ENCODE assay signal across 22 cellular contexts in genomic region chr5:166947045-166947444, GRCh38. TPM values are rescaled to one million over a fixed set of nuclear protein-coding genes. Genes with fewer than 3 reads are reported as not detected.
DNase-seq lines count a peak whose midpoint lies in the region; ATAC-seq and TF ChIP-seq lines count a peak whose summit lies in the region.
"Had no signal": no experiment of that assay in that cellular context is flagged by ENCODE, and none has a peak within 500 bp of the region (broad histone marks: within the 10 kb centered on the region; RNA-seq: fewer than 3 reads in every experiment).

No MANE protein-coding gene starts in this region.

- no peak for TF ChIP-seq POLR2A in transverse colon (IDR thresholded peaks at IDR 0.05)

- intact Hi-C loops in left colon (cut with DNase I, micrococcal nuclease) (no loop called here), mucosa of descending colon (cut with DNase I, micrococcal nuclease) (no loop called here), transverse colon (cut with DNase I; ENCODE audit: low total_unique reads) (no loop called here)

- no peaks in the 10 kb centered on the region for H3K9me3 ChIP-seq in mucosa of descending colon
- H3K9me3 ChIP-seq in transverse colon, result peaks cover 0 to 3% of the 10 kb centered on the region in 2 donors
- H3K9me3 ChIP-seq: BE2C had no signal

- H3K4me3 ChIP-seq in mucosa of descending colon, result no peak overlapping the region
- H3K4me3 ChIP-seq in transverse colon, result no peak overlapping the region
- H3K4me3 ChIP-seq: BLaER1, GM12878 had no signal

- no peak overlapping the region for H3K27ac ChIP-seq in transverse colon
- H3K27ac ChIP-seq: BLaER1 had no signal

- 58 to 59% methylated on average over 8 to 14 of the region's 14 CpGs for WGBS in transverse colon (ENCODE audit: low coverage in 1 of 2), 2 donors

- in situ Hi-C loops in transverse colon (cut with MboI; ENCODE audit: low pct_ligation_motif_present in 1 of 4, low pct_unique_long_range_greater_than_20kb in 1 of 4, low sequenced_read_pairs in 3 of 4), result no loop called here

- H3K4me1 ChIP-seq in mucosa of descending colon (ENCODE audit: low read depth) (no peaks in the 10 kb centered on the region), transverse colon (no peaks in the 10 kb centered on the region)
- H3K4me1 ChIP-seq: BE2C, BLaER1 had no signal

- TF ChIP-seq CTCF in mucosa of descending colon (IDR thresholded peaks at IDR 0.05), result no peak
- TF ChIP-seq CTCF in transverse colon (IDR thresholded peaks at IDR 0.05), result no peak

- TF ChIP-seq EP300 in transverse colon (IDR thresholded peaks at IDR 0.05; ENCODE audit: low read depth), result no peak

- H3K36me3 ChIP-seq in mucosa of descending colon (ENCODE audit: low read depth) (no peaks in the 10 kb centered on the region), transverse colon (no peaks in the 10 kb centered on the region)
- H3K36me3 ChIP-seq: BE2C, BLaER1 had no signal

- H3K27me3 ChIP-seq in transverse colon, result no peaks in the 10 kb centered on the region
- H3K27me3 ChIP-seq: BE2C, BLaER1 had no signal

- ATAC-seq in left colon (peak; percentile 84), mucosa of descending colon (peak; percentile 62)
- ATAC-seq: GM12878 had no signal

- DNase-seq in left colon (peak; percentile 23 to 27), mucosa of descending colon (peak in 2 of 3 donors; percentile 32 to 49), transverse colon (peak; percentile 39)
- no peak for DNase-seq in activated CD4-positive, CD25-positive, alpha-beta regulatory T cell (lab: John Stamatoyannopoulos, UW)
- DNase-seq in stimulated activated naive CD4-positive, alpha-beta T cell (lab: John Stamatoyannopoulos, UW), result no peak
- DNase-seq: 8988T; ACHN; BE2C; C1 segment of cervical spinal cord; CD4-positive, alpha-beta memory T cell; CD4-positive, CD25-positive, alpha-beta regulatory T cell; CD8-positive, alpha-beta memory T cell; COR-L47; DMS 273 treated with DMSO at 0.1 percent for 48 hours; DMS153; DMS53; DMS79; DND-41; EL; GDM1 had no signal

RNA-seq across cellular contexts. Expression of gene TENM2, which starts 31.8 kb away (rescaled TPM):
- under 1 TPM; 0.18 to 0.36 TPM for total RNA-seq in left colon
- under 1 TPM; 0.26 to 0.85 (median 0.27) TPM for total RNA-seq in mucosa of descending colon
- total RNA-seq in transverse colon, result under 1 TPM in 3 of 4 donors, not detected in 1; 0.16 to 0.75 (median 0.27) TPM
- total RNA-seq: CD4-positive, alpha-beta memory T cell; CD4-positive, CD25-positive, alpha-beta regulatory T cell had no signal

Comparison
In these comparisons a context has a peak if more than half of its experiments do, and no peak if none do; other contexts are left out.
1. DNase-seq: peak in left colon (2 of 2), mucosa of descending colon (2 of 3) and transverse colon (single experiment); none in activated CD4-positive, CD25-positive, alpha-beta regulatory T cell (0 of 4) and stimulated activated naive CD4-positive, alpha-beta T cell (0 of 6).